9 cellular contexts compared by ENCODE assay signal in the genomic region with DNA sequence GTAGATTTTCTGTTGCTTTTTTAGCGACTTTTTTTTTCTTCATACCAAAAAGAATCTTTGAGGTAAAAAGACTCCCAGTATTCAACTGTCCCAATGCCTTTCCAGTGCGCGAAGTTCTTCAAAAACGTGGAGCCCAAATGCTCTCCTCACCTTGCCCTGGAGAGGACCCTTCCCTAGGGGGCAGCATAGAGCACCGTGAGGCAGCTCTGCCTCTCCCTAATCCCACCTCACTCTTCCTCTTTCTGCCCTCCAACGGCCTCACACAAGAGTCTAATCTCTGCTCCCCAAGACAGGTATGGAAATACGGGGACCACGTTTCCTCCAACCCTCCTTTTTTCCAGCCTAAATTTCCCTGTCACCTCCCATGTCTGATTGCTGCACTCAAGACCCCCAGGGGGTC.
DNase-seq lines count a peak whose midpoint lies in the region; ATAC-seq and TF ChIP-seq lines count a peak whose summit lies in the region.
"Had no signal": no experiment of that assay in that cellular context is flagged by ENCODE, and none has a peak within 500 bp of the region (broad histone marks: within the 10 kb centered on the region; RNA-seq: fewer than 3 reads in every experiment).

No MANE protein-coding gene starts in this region.

- no peaks in the 10 kb centered on the region for H3K9me2 ChIP-seq in OCI-LY7 (ENCODE audit: insufficient read depth, low read length)

- H3K27ac ChIP-seq in OCI-LY7 (ENCODE audit: low read depth, low read length, poor library complexity, severe bottlenecking) (no peak overlapping the region), gastroesophageal sphincter (no peak overlapping the region)
- H3K27ac ChIP-seq: neutrophil had no signal

- no peak overlapping the region for H2AFZ ChIP-seq in OCI-LY7 (ENCODE audit: low read length)

- intact Hi-C loops in OCI-LY7 (cut with micrococcal nuclease; ENCODE audit: unreplicated experiment) = no loop called here

- H3K4me2 ChIP-seq in OCI-LY7 (ENCODE audit: low read length) = no peak overlapping the region

- H3K4me3 ChIP-seq in BJ (ENCODE audit: low read depth, low read length) (no peak overlapping the region), GM06990 (replicated peaks; ENCODE audit: low read depth, low read length) (no peak overlapping the region), OCI-LY7 (ENCODE audit: low read depth, low read length, poor library complexity, severe bottlenecking) (no peak overlapping the region), fibroblast of the aortic adventitia (ENCODE audit: low read depth, low read length) (no peak overlapping the region), gastroesophageal sphincter (no peak overlapping the region)

- peak; percentile 16; the same call in 1 of the 2 replicates for TF ChIP-seq CTCF in BJ (IDR thresholded peaks at IDR 0.05; ENCODE audit: insufficient read depth, low read depth, low read length)
- peak; percentile 47 for TF ChIP-seq CTCF in GM06990 (IDR thresholded peaks at IDR 0.05; ENCODE audit: insufficient read depth, low read length, poor library complexity, severe bottlenecking)
- TF ChIP-seq CTCF in OCI-LY7 (conservative IDR thresholded peaks at IDR 0.05; ENCODE audit: low read length) = peak; percentile 71
- peak; percentile 24 for TF ChIP-seq CTCF in fibroblast of the aortic adventitia (IDR thresholded peaks at IDR 0.05; ENCODE audit: insufficient read depth, low read length)
- TF ChIP-seq CTCF in gastroesophageal sphincter (IDR thresholded peaks at IDR 0.05) = no peak

- H3K36me3 ChIP-seq in BJ (ENCODE audit: control insufficient read depth, insufficient read depth, low read length) (no peaks in the 10 kb centered on the region), GM06990 (ENCODE audit: control insufficient read depth, insufficient read depth, low read length) (no peaks in the 10 kb centered on the region), OCI-LY7 (ENCODE audit: insufficient read depth, low read length) (no peaks in the 10 kb centered on the region), gastroesophageal sphincter (no peaks in the 10 kb centered on the region)
- H3K36me3 ChIP-seq: neutrophil had no signal

- no peak for TF ChIP-seq EP300 in gastroesophageal sphincter (IDR thresholded peaks at IDR 0.05)

- H3K79me2 ChIP-seq in OCI-LY7 (ENCODE audit: insufficient read depth, low read depth, low read length) = no peaks in the 10 kb centered on the region

- no peaks in the 10 kb centered on the region for H3K9me3 ChIP-seq in OCI-LY7 (ENCODE audit: low read length)
- peaks cover 0 to 4% (median 0%) of the 10 kb centered on the region in 3 donors for H3K9me3 ChIP-seq in gastroesophageal sphincter
- H3K9me3 ChIP-seq: neutrophil had no signal

- H3K27me3 ChIP-seq in BJ (ENCODE audit: control insufficient read depth, insufficient read depth, low read length) (no peaks in the 10 kb centered on the region; the same call in 1 of the 2 replicates), GM06990 (replicated peaks; ENCODE audit: control insufficient read depth, insufficient read depth, low read length) (no peaks in the 10 kb centered on the region; the same call in 1 of the 2 replicates), gastroesophageal sphincter (peaks cover 45% of the 10 kb centered on the region)

- 43 to 51% methylated on average over 5 to 7 of the region's 8 CpGs for WGBS in gastroesophageal sphincter (ENCODE audit: low coverage in 1 of 2), 2 donors

- H4K20me1 ChIP-seq in OCI-LY7 (ENCODE audit: insufficient read depth, low read length) = no peaks in the 10 kb centered on the region

- CTCF ChIA-PET in BJ (lab: Yijun Ruan, JAX) = interaction anchor here (0.6 to 0.7 kb wide), 2 partner anchors 8 to 142 kb away, joined by 3 to 4 read pairs; no protein-coding TSS in a partner anchor
- CTCF ChIA-PET in OCI-LY7 (lab: Charles Lee; ENCODE audit: unreplicated experiment) = no interaction called here

- H3K4me1 ChIP-seq in OCI-LY7 (ENCODE audit: insufficient read depth, low read length, poor library complexity, severe bottlenecking) (no peaks in the 10 kb centered on the region), gastroesophageal sphincter (no peaks in the 10 kb centered on the region)

- no TSS peak for BruUV-seq in OCI-LY7 (replicated peaks; lab: Mats Ljungman, UMichigan)

- DNase-seq in BJ (ENCODE audit: low read depth) (no peak), GM06990 (ENCODE audit: extremely low read depth, insufficient read length) (no peak), OCI-LY7 (ENCODE audit: low spot score) (peak; percentile 9), fibroblast of the aortic adventitia (ENCODE audit: low read depth) (no peak)
- DNase-seq: T-cell had no signal

- no peak for ATAC-seq in gastroesophageal sphincter
- no peak for ATAC-seq in HG03045 (IDR thresholded peaks at IDR 0.05; ENCODE audit: unreplicated experiment)
- ATAC-seq in GM19324 (IDR thresholded peaks at IDR 0.05; ENCODE audit: low FRiP score, unreplicated experiment) = no peak
- ATAC-seq: T-cell had no signal

- TF ChIP-seq POLR2A in gastroesophageal sphincter (IDR thresholded peaks at IDR 0.05) = no peak

- POLR2A ChIA-PET in BJ (lab: Charles Lee) = no interaction called here
- POLR2A ChIA-PET in OCI-LY7 (lab: Charles Lee) = no interaction called here

Comparison
In these comparisons a context has a peak if more than half of its experiments do, and no peak if none do; other contexts are left out.
1. CTCF ChIP-seq: peak in BJ (single experiment), GM06990 (single experiment), OCI-LY7 (single experiment) and fibroblast of the aortic adventitia (single experiment); none in gastroesophageal sphincter (0 of 4).